ENCODE assay signal across 28 cellular contexts in genomic region chr17:43912635-43913304, GRCh38. TPM values are rescaled to one million over a fixed set of nuclear protein-coding genes. Genes with fewer than 3 reads are reported as not detected.
"Had no signal": no experiment of that assay in that cellular context is flagged by ENCODE, and none has a peak within 500 bp of the region (broad histone marks: within the 10 kb centered on the region; RNA-seq: fewer than 3 reads in every experiment).

No MANE protein-coding gene starts in this region.

- H3K9me3 ChIP-seq: esophagus muscularis mucosa, gastrocnemius medialis, heart right ventricle, left ventricle myocardium inferior, lower lobe of right lung, neutrophil, psoas muscle, spleen, tibial artery, upper lobe of right lung had no signal

- DNase-seq: effector memory CD8-positive, alpha-beta T cell; gastrocnemius medialis; hypothalamus; islet precursor cell; lower lobe of right lung; midbrain; naive B cell; nephron progenitor cell; psoas muscle; retina; spleen; stimulated activated CD4-positive, alpha-beta T cell treated with anti-CD3 and anti-CD28 coated beads, Interleukin-15, amount 100 ng/mL, for 24 hours; stimulated activated CD4-positive, alpha-beta T cell treated with anti-CD3 and anti-CD28 coated beads, Interleukin-1b, Interleukin-23, amount 100 ng/mL, for 48 hours; stimulated activated CD4-positive, alpha-beta T cell treated with anti-CD3 and anti-CD28 coated beads, Interleukin-4, amount 100 ng/mL, for 24 hours; tibial artery; upper lobe of right lung had no signal

- H3K4me3 ChIP-seq: esophagus muscularis mucosa, gastrocnemius medialis, heart right ventricle, left ventricle myocardium inferior, lower lobe of right lung, psoas muscle, spleen, tibial artery, upper lobe of right lung had no signal

- H3K36me3 ChIP-seq: esophagus muscularis mucosa, gastrocnemius medialis, heart right ventricle, left ventricle myocardium inferior, lower lobe of right lung, neutrophil, spleen, tibial artery, upper lobe of right lung had no signal

- H3K4me1 ChIP-seq: psoas muscle had no signal

- H3K27ac ChIP-seq: epithelial cell of prostate, esophagus muscularis mucosa, gastrocnemius medialis, heart right ventricle, lower lobe of right lung, neutrophil, psoas muscle, spleen, tibial artery, upper lobe of right lung had no signal

- FAIRE-seq: colon had no signal

RNA-seq across cellular contexts. Expression of gene PPY, which starts 29.5 kb away (rescaled TPM):
- total RNA-seq: esophagus muscularis mucosa, fibroblast of villous mesenchyme, gastrocnemius medialis, heart right ventricle, left cardiac atrium, left ventricle myocardium inferior, lower lobe of right lung, osteoblast, psoas muscle, sciatic nerve, skeletal muscle tissue, spleen, temporal lobe, upper lobe of right lung had no signal
- polyA plus RNA-seq: heart right ventricle, psoas muscle, spleen had no signal

RNA-seq across cellular contexts. Expression of gene PYY, which starts 41.0 kb away (rescaled TPM):
- total RNA-seq: esophagus muscularis mucosa, fibroblast of villous mesenchyme, gastrocnemius medialis, heart right ventricle, left cardiac atrium, left ventricle myocardium inferior, lower lobe of right lung, osteoblast, psoas muscle, sciatic nerve, skeletal muscle tissue, spleen, temporal lobe, upper lobe of right lung had no signal
- polyA plus RNA-seq: psoas muscle, spleen had no signal
